ENCODE assay signal across 21 cellular contexts in the genomic region with DNA sequence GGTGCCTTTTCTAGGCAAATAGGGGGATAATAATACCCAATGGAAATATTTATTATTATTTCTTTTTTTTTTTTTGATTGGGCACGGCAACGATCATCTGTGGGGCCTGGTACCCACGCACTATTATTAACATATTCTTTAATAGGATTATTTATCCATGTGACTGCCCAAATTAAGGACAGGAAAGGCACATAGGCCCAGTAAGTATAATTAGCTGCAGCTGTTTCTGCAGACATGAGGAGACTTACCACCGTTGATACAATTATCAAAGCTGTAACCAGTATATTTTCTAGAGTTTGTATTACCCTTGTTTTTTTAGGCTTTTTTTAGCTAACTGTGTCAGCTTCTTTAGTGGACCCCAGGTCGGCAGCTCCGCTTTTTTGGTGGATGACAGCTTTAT.
"Had no signal": no experiment of that assay in that cellular context is flagged by ENCODE, and none has a peak within 500 bp of the region (broad histone marks: within the 10 kb centered on the region; RNA-seq: fewer than 3 reads in every experiment).

No MANE protein-coding gene starts in this region.

- H3K9me3 ChIP-seq: gastrocnemius medialis, lower lobe of right lung, ovary, psoas muscle, sigmoid colon, spleen, suprapubic skin, transverse colon, upper lobe of right lung, uterus had no signal

- H3K27ac Mint-ChIP-seq: natural killer cell; stimulated activated naive CD8-positive, alpha-beta T cell treated with anti-CD3 and anti-CD28 coated beads, Interleukin-15, amount 100 ng/mL, for 72 hours had no signal

- H3K36me3 Mint-ChIP-seq: natural killer cell had no signal

- H3K9me3 Mint-ChIP-seq: natural killer cell; stimulated activated naive CD8-positive, alpha-beta T cell treated with anti-CD3 and anti-CD28 coated beads, Interleukin-15, amount 100 ng/mL, for 72 hours had no signal

- ATAC-seq: gastrocnemius medialis; left ventricle myocardium superior; lower lobe of right lung; natural killer cell; psoas muscle; right cardiac atrium; stimulated activated naive CD8-positive, alpha-beta T cell treated with anti-CD3 and anti-CD28 coated beads, Interleukin-15, amount 100 ng/mL, for 72 hours; upper lobe of right lung had no signal

- H3K27me3 ChIP-seq: gastrocnemius medialis, ovary, sigmoid colon, spleen, suprapubic skin, transverse colon, upper lobe of right lung, uterus had no signal

- H3K27ac ChIP-seq: gastrocnemius medialis, lower lobe of right lung, ovary, psoas muscle, sigmoid colon, skin epidermis, spleen, suprapubic skin, transverse colon, upper lobe of right lung, uterus had no signal

- DNase-seq: cortex of kidney; foreskin fibroblast; gastrocnemius medialis; head of caudate nucleus; left ventricle myocardium superior; lower lobe of right lung; natural killer cell; occipital lobe; ovary; psoas muscle; right cardiac atrium; sigmoid colon; spleen; stimulated activated CD4-positive, alpha-beta T cell treated with anti-CD3 and anti-CD28 coated beads, Interleukin-2, amount 100 ng/mL, for 48 hours; stimulated activated naive CD4-positive, alpha-beta T cell; stimulated activated naive CD8-positive, alpha-beta T cell treated with anti-CD3 and anti-CD28 coated beads, Interleukin-15, amount 100 ng/mL, for 72 hours; transverse colon; upper lobe of right lung; uterus had no signal

- H3K4me1 ChIP-seq: gastrocnemius medialis, lower lobe of right lung, psoas muscle, sigmoid colon, spleen, suprapubic skin, upper lobe of right lung, uterus had no signal

- H3K36me3 ChIP-seq: gastrocnemius medialis, lower lobe of right lung, ovary, sigmoid colon, spleen, suprapubic skin, transverse colon, upper lobe of right lung, uterus had no signal

- H3K4me3 ChIP-seq: gastrocnemius medialis, lower lobe of right lung, ovary, psoas muscle, sigmoid colon, skin epidermis, spleen, suprapubic skin, transverse colon, upper lobe of right lung, uterus had no signal
